In genomic region chr17:38296834-38297517, GRCh38 we compare ENCODE assay signal across 8 cellular contexts. TPM values are rescaled to one million over a fixed set of nuclear protein-coding genes. Genes with fewer than 3 reads are reported as not detected.
DNase-seq lines count a peak whose midpoint lies in the region; ATAC-seq and TF ChIP-seq lines count a peak whose summit lies in the region.
"Not testable (repeated sequence)": the region's sequence is repeated elsewhere in the genome, so short reads cannot be mapped to it uniquely, and the experiment has no call there.

TSS of gene MRPL45 (plus strand) at chr17:38297168. CDS start at chr17:38297184, 16 bp downstream.

- not testable (repeated sequence) for TF ChIP-seq CTCF in GM12864 (IDR thresholded peaks at IDR 0.05; ENCODE audit: low read depth, low read length, missing control alignments); omental fat pad (IDR thresholded peaks at IDR 0.05)

- peak within 1 kb of the TSS; percentile 98 for H3K4me3 Mint-ChIP-seq in activated naive CD8-positive, alpha-beta T cell

- H3K27ac ChIP-seq in temporal lobe (ENCODE audit: low read depth, low read length) = peak within 1 kb of the TSS; percentile 69

- ATAC-seq in HG02678 (IDR thresholded peaks at IDR 0.05; ENCODE audit: unreplicated experiment) (peak; percentile 98), omental fat pad (ENCODE audit: low FRiP score) (peak; percentile 100)

- not testable (repeated sequence) for H3K27me3 Mint-ChIP-seq in activated naive CD8-positive, alpha-beta T cell

- DNase-seq in GM12864 (ENCODE audit: low read depth) (peak; percentile 92), NCI-H1105 treated with DMSO at 0.1 percent for 48 hours (lab: John Stamatoyannopoulos, UW) (peak; percentile 82), SKM-1 treated with dmso at 0.1 percent for 144 hours (lab: John Stamatoyannopoulos, UW; ENCODE audit: unreplicated experiment) (peak; percentile 93), glomerular visceral epithelial cell (ENCODE audit: extremely low spot score) (peak; percentile 96), omental fat pad (ENCODE audit: low spot score) (peak; percentile 75)

- H3K36me3 Mint-ChIP-seq in activated naive CD8-positive, alpha-beta T cell = not testable (repeated sequence)

- H3K9me3 Mint-ChIP-seq in activated naive CD8-positive, alpha-beta T cell (ENCODE audit: low read depth) = not testable (repeated sequence)

- H3K4me1 Mint-ChIP-seq in activated naive CD8-positive, alpha-beta T cell (ENCODE audit: low read depth) = not testable (repeated sequence)

- H3K4me3 ChIP-seq in GM12864 (ENCODE audit: low read depth, low read length) = peak within 1 kb of the TSS; percentile 75

- peak within 1 kb of the TSS; percentile 96 for H3K27ac Mint-ChIP-seq in activated naive CD8-positive, alpha-beta T cell

RNA-seq across cellular contexts. Expression of gene MRPL45, which starts in this region (rescaled TPM):
- total RNA-seq in omental fat pad (10 to 100 TPM; 19.1 to 38.4 (median 31.6) TPM), temporal lobe (21.6 TPM)

Comparison
In these comparisons a context has a peak if more than half of its experiments do, and no peak if none do; other contexts are left out.
1. Peak in every context shown above with its lines: DNase-seq, ATAC-seq, H3K4me3 ChIP-seq and H3K27ac ChIP-seq.